Comparison of ENCODE assay signal across 8 cellular contexts in the genomic region with DNA sequence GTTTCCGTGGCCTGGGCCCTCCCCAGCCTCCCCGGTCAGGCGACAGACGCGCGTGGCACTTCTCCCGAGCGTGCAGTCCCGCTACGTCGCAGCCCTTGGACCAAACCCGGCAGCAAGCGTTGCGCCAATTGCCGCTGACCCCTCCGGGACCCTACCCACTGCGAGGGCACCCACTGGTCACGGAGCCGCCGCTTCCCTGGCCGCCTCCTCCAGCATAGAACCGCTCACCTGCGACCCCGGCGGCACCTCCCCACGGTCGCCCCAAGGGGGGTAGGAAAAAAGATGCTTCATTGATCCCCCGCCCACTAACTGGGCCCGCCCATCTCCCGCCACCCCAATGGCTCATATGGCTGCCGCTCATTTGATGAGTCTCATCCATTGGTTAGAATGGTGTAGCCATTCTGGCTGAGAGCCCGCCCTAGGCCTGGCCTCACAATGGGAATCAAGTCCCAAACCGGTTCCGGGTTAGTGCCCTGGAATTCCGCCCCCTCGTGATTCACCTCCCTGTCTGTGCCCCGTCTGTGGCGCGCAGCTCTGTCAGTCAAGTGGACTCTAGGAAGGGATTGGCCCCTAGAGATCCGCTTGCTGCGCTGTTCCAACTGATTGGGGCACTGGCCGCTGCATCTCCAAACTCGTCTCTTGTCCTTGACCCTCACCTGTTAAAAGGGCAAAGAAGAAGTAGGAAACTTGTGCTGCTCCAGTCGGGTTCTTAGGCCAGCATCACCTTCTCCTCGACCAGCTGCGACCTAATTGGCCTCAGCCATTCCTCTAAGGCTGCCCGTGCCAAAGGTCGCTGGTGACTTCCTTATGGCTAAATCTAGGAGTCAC. TPM values are rescaled to one million over a fixed set of nuclear protein-coding genes. Genes with fewer than 3 reads are reported as not detected.
DNase-seq lines count a peak whose midpoint lies in the region; ATAC-seq and TF ChIP-seq lines count a peak whose summit lies in the region.

A gene (minus strand): TSS at position 274 of the 828 bp plus-strand sequence. CDS start 11,323 bp downstream, outside the sequence.

- H3K36me3 ChIP-seq in ACC112 (ENCODE audit: insufficient read depth, low read length) (peaks cover 8% of the 10 kb centered on the region), smooth muscle cell (ENCODE audit: low read depth) (no peaks in the 10 kb centered on the region)

- H3K27me3 Mint-ChIP-seq in WTC11 (ENCODE audit: low read depth): no peaks in the 10 kb centered on the region

- peak within 1 kb of the TSS; percentile 41 for H3K9ac ChIP-seq in smooth muscle cell (ENCODE audit: low read depth)

- H3K4me3 ChIP-seq in ACC112 (ENCODE audit: low read depth, low read length) (peak within 1 kb of the TSS; percentile 86), smooth muscle cell (peak within 1 kb of the TSS; percentile 74)

- H3K9me3 Mint-ChIP-seq in WTC11: peaks cover 16% of the 10 kb centered on the region

- peak within 1 kb of the TSS; percentile 90 for H3K4me3 Mint-ChIP-seq in WTC11

- DNase-seq in NCI-H226: peak; percentile 99
- peak; percentile 98 for DNase-seq in WTC11 (ENCODE audit: low spot score)
- DNase-seq in caudate nucleus (lab: John Stamatoyannopoulos, UW): peak; percentile 91 to 100 (median 99)
- DNase-seq in iPS-NIHi7 (ENCODE audit: extremely low spot score): peak; percentile 98
- peak; percentile 87 for DNase-seq in smooth muscle cell (lab: John Stamatoyannopoulos, UW; ENCODE audit: unreplicated experiment)

- peak within 1 kb of the TSS; percentile 96 for H3K27ac Mint-ChIP-seq in WTC11

- H3K36me3 Mint-ChIP-seq in WTC11: peaks cover 16% of the 10 kb centered on the region

- peak; percentile 99 for ATAC-seq in GM18873 (IDR thresholded peaks at IDR 0.05; ENCODE audit: low FRiP score, unreplicated experiment)
- peak; percentile 97 for ATAC-seq in HG03139 (IDR thresholded peaks at IDR 0.05; ENCODE audit: unreplicated experiment)
- peak; percentile 97 for ATAC-seq in WTC11

- H3K27ac ChIP-seq in ACC112 (ENCODE audit: low read depth, low read length): peak within 1 kb of the TSS; percentile 44; the same call in 1 of the 2 replicates
- H3K27ac ChIP-seq in caudate nucleus (ENCODE audit: low read depth, low read length): peak within 1 kb of the TSS; percentile 91
- no peak within 1 kb of the TSS for H3K27ac ChIP-seq in smooth muscle cell (ENCODE audit: low read depth)

- TF ChIP-seq CTCF in WTC11 (IDR thresholded peaks at IDR 0.05) (no peak), smooth muscle cell (IDR thresholded peaks at IDR 0.05; ENCODE audit: borderline replicate concordance, insufficient read depth, poor library complexity, severe bottlenecking) (no peak)

- peaks cover 37% of the 10 kb centered on the region for H3K4me1 Mint-ChIP-seq in WTC11

- H3K9me3 ChIP-seq in smooth muscle cell (replicated peaks; ENCODE audit: low read depth): no peaks in the 10 kb centered on the region

- H3K4me1 ChIP-seq in ACC112 (ENCODE audit: control insufficient read depth, insufficient read depth, low read length, unreplicated experiment) (peaks cover 27% of the 10 kb centered on the region), smooth muscle cell (ENCODE audit: low read depth) (peaks cover 15% of the 10 kb centered on the region)

- no peaks in the 10 kb centered on the region for H3K27me3 ChIP-seq in ACC112 (ENCODE audit: insufficient read depth, low read length)
- no peaks in the 10 kb centered on the region for H3K27me3 ChIP-seq in smooth muscle cell (ENCODE audit: low read depth)

- H3K79me2 ChIP-seq in ACC112 (ENCODE audit: control insufficient read depth, insufficient read depth, low read length, unreplicated experiment) (peaks cover 33% of the 10 kb centered on the region), smooth muscle cell (ENCODE audit: low read depth) (peaks cover 40% of the 10 kb centered on the region)

- H2AFZ ChIP-seq in ACC112 (ENCODE audit: low read length, unreplicated experiment) (peak within 1 kb of the TSS; percentile 99), smooth muscle cell (ENCODE audit: low read depth) (peak within 1 kb of the TSS; percentile 89)

- no peaks in the 10 kb centered on the region for H3F3A ChIP-seq in smooth muscle cell (ENCODE audit: low read depth)

- peaks cover under 1% of the 10 kb centered on the region for H4K20me1 ChIP-seq in smooth muscle cell (ENCODE audit: low read depth)

- CTCF ChIA-PET in WTC11 (lab: Charles Lee): no interaction called here

- POLR2A ChIA-PET in WTC11 (lab: Charles Lee): interaction anchor here (1.0 kb wide), 1 partner anchor 54 kb away, joined by 3 read pairs; no protein-coding TSS in a partner anchor

- WGBS in smooth muscle cell (ENCODE audit: low lambda C conversion rate): 3% methylated on average over 43 of the region's 48 CpGs

- H3K4me2 ChIP-seq in smooth muscle cell: peak within 1 kb of the TSS; percentile 92

TF ChIP-seq in WTC11, 78 proteins besides CTCF, POLR2A, EP300 and RAD21 (continues in another document):
- TF ChIP-seq ZNF138 (CRISPR knock-in tag; conservative IDR thresholded peaks at IDR 0.05): no peak; the same call in 1 of the 2 replicates
- TF ChIP-seq, protein P1, sequence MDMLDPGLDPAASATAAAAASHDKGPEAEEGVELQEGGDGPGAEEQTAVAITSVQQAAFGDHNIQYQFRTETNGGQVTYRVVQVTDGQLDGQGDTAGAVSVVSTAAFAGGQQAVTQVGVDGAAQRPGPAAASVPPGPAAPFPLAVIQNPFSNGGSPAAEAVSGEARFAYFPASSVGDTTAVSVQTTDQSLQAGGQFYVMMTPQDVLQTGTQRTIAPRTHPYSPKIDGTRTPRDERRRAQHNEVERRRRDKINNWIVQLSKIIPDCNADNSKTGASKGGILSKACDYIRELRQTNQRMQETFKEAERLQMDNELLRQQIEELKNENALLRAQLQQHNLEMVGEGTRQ (CRISPR knock-in tag; IDR thresholded peaks at IDR 0.05): peak; percentile 71
- no peak for TF ChIP-seq HMGA2 (CRISPR knock-in tag; IDR thresholded peaks at IDR 0.05)
- TF ChIP-seq GTF2I (CRISPR knock-in tag; conservative IDR thresholded peaks at IDR 0.05): no peak
- TF ChIP-seq, protein P2, sequence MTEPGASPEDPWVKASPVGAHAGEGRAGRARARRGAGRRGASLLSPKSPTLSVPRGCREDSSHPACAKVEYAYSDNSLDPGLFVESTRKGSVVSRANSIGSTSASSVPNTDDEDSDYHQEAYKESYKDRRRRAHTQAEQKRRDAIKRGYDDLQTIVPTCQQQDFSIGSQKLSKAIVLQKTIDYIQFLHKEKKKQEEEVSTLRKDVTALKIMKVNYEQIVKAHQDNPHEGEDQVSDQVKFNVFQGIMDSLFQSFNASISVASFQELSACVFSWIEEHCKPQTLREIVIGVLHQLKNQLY (CRISPR knock-in tag; IDR thresholded peaks at IDR 0.05): no peak
- TF ChIP-seq, protein P3, sequence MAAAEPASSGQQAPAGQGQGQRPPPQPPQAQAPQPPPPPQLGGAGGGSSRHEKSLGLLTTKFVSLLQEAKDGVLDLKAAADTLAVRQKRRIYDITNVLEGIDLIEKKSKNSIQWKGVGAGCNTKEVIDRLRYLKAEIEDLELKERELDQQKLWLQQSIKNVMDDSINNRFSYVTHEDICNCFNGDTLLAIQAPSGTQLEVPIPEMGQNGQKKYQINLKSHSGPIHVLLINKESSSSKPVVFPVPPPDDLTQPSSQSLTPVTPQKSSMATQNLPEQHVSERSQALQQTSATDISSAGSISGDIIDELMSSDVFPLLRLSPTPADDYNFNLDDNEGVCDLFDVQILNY (CRISPR knock-in tag; IDR thresholded peaks at IDR 0.05): no peak
- TF ChIP-seq TCF7 (CRISPR knock-in tag; IDR thresholded peaks at IDR 0.05; ENCODE audit: low read depth): no peak
- TF ChIP-seq, protein P4, sequence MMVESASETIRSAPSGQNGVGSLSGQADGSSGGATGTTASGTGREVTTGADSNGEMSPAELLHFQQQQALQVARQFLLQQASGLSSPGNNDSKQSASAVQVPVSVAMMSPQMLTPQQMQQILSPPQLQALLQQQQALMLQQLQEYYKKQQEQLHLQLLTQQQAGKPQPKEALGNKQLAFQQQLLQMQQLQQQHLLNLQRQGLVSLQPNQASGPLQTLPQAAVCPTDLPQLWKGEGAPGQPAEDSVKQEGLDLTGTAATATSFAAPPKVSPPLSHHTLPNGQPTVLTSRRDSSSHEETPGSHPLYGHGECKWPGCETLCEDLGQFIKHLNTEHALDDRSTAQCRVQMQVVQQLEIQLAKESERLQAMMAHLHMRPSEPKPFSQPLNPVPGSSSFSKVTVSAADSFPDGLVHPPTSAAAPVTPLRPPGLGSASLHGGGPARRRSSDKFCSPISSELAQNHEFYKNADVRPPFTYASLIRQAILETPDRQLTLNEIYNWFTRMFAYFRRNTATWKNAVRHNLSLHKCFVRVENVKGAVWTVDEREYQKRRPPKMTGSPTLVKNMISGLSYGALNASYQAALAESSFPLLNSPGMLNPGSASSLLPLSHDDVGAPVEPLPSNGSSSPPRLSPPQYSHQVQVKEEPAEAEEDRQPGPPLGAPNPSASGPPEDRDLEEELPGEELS (CRISPR knock-in tag; IDR thresholded peaks at IDR 0.05): no peak; the same call in 1 of the 2 replicates
- TF ChIP-seq, protein P5, sequence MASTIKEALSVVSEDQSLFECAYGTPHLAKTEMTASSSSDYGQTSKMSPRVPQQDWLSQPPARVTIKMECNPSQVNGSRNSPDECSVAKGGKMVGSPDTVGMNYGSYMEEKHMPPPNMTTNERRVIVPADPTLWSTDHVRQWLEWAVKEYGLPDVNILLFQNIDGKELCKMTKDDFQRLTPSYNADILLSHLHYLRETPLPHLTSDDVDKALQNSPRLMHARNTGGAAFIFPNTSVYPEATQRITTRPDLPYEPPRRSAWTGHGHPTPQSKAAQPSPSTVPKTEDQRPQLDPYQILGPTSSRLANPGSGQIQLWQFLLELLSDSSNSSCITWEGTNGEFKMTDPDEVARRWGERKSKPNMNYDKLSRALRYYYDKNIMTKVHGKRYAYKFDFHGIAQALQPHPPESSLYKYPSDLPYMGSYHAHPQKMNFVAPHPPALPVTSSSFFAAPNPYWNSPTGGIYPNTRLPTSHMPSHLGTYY (CRISPR knock-in tag; IDR thresholded peaks at IDR 0.05): no peak
- TF ChIP-seq JUN (CRISPR knock-in tag; IDR thresholded peaks at IDR 0.05): no peak
- TF ChIP-seq, protein P6, sequence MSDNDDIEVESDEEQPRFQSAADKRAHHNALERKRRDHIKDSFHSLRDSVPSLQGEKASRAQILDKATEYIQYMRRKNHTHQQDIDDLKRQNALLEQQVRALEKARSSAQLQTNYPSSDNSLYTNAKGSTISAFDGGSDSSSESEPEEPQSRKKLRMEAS (CRISPR knock-in tag; IDR thresholded peaks at IDR 0.05): no peak; the same call in none of the 2 replicates
- TF ChIP-seq SMAD4 (CRISPR knock-in tag; IDR thresholded peaks at IDR 0.05): no peak
- no peak for TF ChIP-seq ZNF219 (CRISPR knock-in tag; IDR thresholded peaks at IDR 0.05; ENCODE audit: borderline replicate concordance)

RNA-seq across cellular contexts. Expression of the gene that starts here (rescaled TPM):
- total RNA-seq in WTC11 (2021) (22.0 to 25.5 TPM (median 25.1 TPM) in 3 replicates), smooth muscle cell (18.3 and 28.3 TPM in 2 replicates)
- polyA plus RNA-seq in smooth muscle cell: 5.9 and 8.6 TPM in 2 replicates
